In the genomic region with DNA sequence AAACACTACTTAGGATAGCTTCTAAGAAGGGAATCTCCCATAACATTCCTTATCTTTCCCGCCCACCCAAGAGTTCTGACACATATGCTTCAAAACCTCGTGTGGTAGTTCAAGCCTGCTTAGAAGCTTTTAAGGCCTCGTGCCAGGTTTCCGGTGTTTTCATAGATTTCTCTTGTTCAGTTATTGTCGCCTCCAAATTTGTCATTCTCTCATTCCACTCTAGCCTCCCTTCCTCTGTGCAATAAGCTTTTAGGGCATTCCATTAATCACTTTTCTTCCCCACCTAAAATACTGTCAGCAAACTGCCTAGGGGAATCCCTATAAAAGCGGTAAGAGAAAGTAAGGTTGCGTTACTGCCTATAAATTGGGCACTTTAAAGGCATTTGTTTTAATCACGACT, we compare ENCODE assay signal across 1 cellular context.
A peak's percentile ranks its signal among the peaks of the same experiment; 100 is the strongest.
TF ChIP-seq lines count a peak whose summit lies in the region.

No MANE protein-coding gene starts in this region.

TF ChIP-seq in K562, 482 proteins besides CTCF, POLR2A, EP300 and RAD21 (continued from another document and continues in another):
- TF ChIP-seq, protein P1, sequence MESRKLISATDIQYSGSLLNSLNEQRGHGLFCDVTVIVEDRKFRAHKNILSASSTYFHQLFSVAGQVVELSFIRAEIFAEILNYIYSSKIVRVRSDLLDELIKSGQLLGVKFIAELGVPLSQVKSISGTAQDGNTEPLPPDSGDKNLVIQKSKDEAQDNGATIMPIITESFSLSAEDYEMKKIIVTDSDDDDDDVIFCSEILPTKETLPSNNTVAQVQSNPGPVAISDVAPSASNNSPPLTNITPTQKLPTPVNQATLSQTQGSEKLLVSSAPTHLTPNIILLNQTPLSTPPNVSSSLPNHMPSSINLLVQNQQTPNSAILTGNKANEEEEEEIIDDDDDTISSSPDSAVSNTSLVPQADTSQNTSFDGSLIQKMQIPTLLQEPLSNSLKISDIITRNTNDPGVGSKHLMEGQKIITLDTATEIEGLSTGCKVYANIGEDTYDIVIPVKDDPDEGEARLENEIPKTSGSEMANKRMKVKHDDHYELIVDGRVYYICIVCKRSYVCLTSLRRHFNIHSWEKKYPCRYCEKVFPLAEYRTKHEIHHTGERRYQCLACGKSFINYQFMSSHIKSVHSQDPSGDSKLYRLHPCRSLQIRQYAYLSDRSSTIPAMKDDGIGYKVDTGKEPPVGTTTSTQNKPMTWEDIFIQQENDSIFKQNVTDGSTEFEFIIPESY (CRISPR knock-in tag; IDR thresholded peaks at IDR 0.05), result no peak
- TF ChIP-seq MCM2 (IDR thresholded peaks at IDR 0.05; ENCODE audit: low read depth) (no peak), SIX5 (IDR thresholded peaks at IDR 0.05; ENCODE audit: borderline replicate concordance in 1 of 2, insufficient read depth in 1 of 2, low read depth in 1 of 2, low read length in 2 of 2) (no peak), LCOR (CRISPR knock-in tag; IDR thresholded peaks at IDR 0.05) (no peak; the same call in 1 of the 2 replicates), MECOM (CRISPR knock-in tag; IDR thresholded peaks at IDR 0.05) (no peak), TAL1 (IDR thresholded peaks at IDR 0.05) (peak; percentile 3; the same call in 1 of the 2 replicates), PHF20 (IDR thresholded peaks at IDR 0.05; ENCODE audit: partially characterized antibody) (no peak), ZBTB1 (CRISPR knock-in tag; IDR thresholded peaks at IDR 0.05; ENCODE audit: borderline replicate concordance, low read depth) (no peak), HINFP (tag; conservative IDR thresholded peaks at IDR 0.05; ENCODE audit: low read depth) (0 out of 2 replicates have a peak, but pooled peaks have one; percentile 26), CSDE1 (IDR thresholded peaks at IDR 0.05) (no peak), SLC30A9 (CRISPR knock-in tag; IDR thresholded peaks at IDR 0.05) (no peak), TSC22D4 (tag; IDR thresholded peaks at IDR 0.05) (no peak), POLR2AphosphoS5 (IDR thresholded peaks at IDR 0.05; ENCODE audit: control insufficient read depth, insufficient read depth, low read depth, low read length) (peak; percentile 40; the same call in 1 of the 2 replicates), CBX5 (IDR thresholded peaks at IDR 0.05; ENCODE audit: borderline replicate concordance, low read depth) (no peak), EGR1 (conservative IDR thresholded peaks at IDR 0.05) (peak; percentile 64), TAF15 (IDR thresholded peaks at IDR 0.05; ENCODE audit: low read depth, low read length) (no peak), SIN3A (IDR thresholded peaks at IDR 0.05; ENCODE audit: borderline replicate concordance in 2 of 2, control insufficient read depth in 1 of 2, low read depth in 2 of 2, low read length in 2 of 2) (peak in 1 of 2 experiments; percentile 44; a peak in 1 of 4 replicates), MLLT1 (IDR thresholded peaks at IDR 0.05) (no peak), SP1 (CRISPR knock-in tag; IDR thresholded peaks at IDR 0.05) (no peak), GABPB2 (CRISPR knock-in tag; conservative IDR thresholded peaks at IDR 0.05) (no peak), ETV6 (IDR thresholded peaks at IDR 0.05; ENCODE audit: borderline replicate concordance in 1 of 2, low read depth in 2 of 2, low read length in 1 of 2) (no peak), ETV6 (CRISPR knock-in tag; IDR thresholded peaks at IDR 0.05; ENCODE audit: borderline replicate concordance) (no peak), MNT (conservative IDR thresholded peaks at IDR 0.05) (peak; percentile 19 to 36; a peak in 1 of 4 replicates), RUNX1 (IDR thresholded peaks at IDR 0.05; ENCODE audit: low read depth) (no peak), DIDO1 (tag; IDR thresholded peaks at IDR 0.05; ENCODE audit: low read depth) (no peak), PRPF4 (IDR thresholded peaks at IDR 0.05; ENCODE audit: insufficient read depth, low read depth, low read length, poor library complexity, severe bottlenecking) (no peak), LARP7 (IDR thresholded peaks at IDR 0.05) (no peak), ZNF589 (CRISPR knock-in tag; IDR thresholded peaks at IDR 0.05; ENCODE audit: low read depth) (peak; percentile 69; the same call in 1 of the 2 replicates), MYNN (IDR thresholded peaks at IDR 0.05) (no peak), MYNN (CRISPR knock-in tag; IDR thresholded peaks at IDR 0.05) (no peak), U2AF2 (optimal IDR thresholded peaks at IDR 0.05; ENCODE audit: low read depth, low read length) (no peak), ZNF444 (CRISPR knock-in tag; IDR thresholded peaks at IDR 0.05) (no peak), TRIM24 (IDR thresholded peaks at IDR 0.05) (no peak), ZNF197 (CRISPR knock-in tag; IDR thresholded peaks at IDR 0.05; ENCODE audit: low read depth) (no peak), RB1 (IDR thresholded peaks at IDR 0.05; ENCODE audit: low read depth) (no peak), SMAD1 (IDR thresholded peaks at IDR 0.05; ENCODE audit: low read depth, low read length, partially characterized antibody) (no peak), CBFA2T2 (conservative IDR thresholded peaks at IDR 0.05) (no peak), PHB2 (IDR thresholded peaks at IDR 0.05; ENCODE audit: low read depth) (0 out of 2 replicates have a peak, but pooled peaks have one; percentile 32), NR2F6 (CRISPR knock-in tag; IDR thresholded peaks at IDR 0.05) (no peak), ZNF77 (CRISPR knock-in tag; IDR thresholded peaks at IDR 0.05) (no peak; the same call in 1 of the 2 replicates), TRIM28 (IDR thresholded peaks at IDR 0.05) (no peak), TARDBP (IDR thresholded peaks at IDR 0.05) (no peak), ZNF224 (CRISPR knock-in tag; IDR thresholded peaks at IDR 0.05) (0 out of 2 replicates have a peak, but pooled peaks have one; percentile 42)
- TF ChIP-seq, protein P2, sequence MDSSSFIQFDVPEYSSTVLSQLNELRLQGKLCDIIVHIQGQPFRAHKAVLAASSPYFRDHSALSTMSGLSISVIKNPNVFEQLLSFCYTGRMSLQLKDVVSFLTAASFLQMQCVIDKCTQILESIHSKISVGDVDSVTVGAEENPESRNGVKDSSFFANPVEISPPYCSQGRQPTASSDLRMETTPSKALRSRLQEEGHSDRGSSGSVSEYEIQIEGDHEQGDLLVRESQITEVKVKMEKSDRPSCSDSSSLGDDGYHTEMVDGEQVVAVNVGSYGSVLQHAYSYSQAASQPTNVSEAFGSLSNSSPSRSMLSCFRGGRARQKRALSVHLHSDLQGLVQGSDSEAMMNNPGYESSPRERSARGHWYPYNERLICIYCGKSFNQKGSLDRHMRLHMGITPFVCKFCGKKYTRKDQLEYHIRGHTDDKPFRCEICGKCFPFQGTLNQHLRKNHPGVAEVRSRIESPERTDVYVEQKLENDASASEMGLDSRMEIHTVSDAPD (CRISPR knock-in tag; IDR thresholded peaks at IDR 0.05), result no peak
- TF ChIP-seq, protein P3, sequence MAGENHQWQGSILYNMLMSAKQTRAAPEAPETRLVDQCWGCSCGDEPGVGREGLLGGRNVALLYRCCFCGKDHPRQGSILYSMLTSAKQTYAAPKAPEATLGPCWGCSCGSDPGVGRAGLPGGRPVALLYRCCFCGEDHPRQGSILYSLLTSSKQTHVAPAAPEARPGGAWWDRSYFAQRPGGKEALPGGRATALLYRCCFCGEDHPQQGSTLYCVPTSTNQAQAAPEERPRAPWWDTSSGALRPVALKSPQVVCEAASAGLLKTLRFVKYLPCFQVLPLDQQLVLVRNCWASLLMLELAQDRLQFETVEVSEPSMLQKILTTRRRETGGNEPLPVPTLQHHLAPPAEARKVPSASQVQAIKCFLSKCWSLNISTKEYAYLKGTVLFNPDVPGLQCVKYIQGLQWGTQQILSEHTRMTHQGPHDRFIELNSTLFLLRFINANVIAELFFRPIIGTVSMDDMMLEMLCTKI (IDR thresholded peaks at IDR 0.05; ENCODE audit: partially characterized antibody), result no peak
- TF ChIP-seq, protein P4, sequence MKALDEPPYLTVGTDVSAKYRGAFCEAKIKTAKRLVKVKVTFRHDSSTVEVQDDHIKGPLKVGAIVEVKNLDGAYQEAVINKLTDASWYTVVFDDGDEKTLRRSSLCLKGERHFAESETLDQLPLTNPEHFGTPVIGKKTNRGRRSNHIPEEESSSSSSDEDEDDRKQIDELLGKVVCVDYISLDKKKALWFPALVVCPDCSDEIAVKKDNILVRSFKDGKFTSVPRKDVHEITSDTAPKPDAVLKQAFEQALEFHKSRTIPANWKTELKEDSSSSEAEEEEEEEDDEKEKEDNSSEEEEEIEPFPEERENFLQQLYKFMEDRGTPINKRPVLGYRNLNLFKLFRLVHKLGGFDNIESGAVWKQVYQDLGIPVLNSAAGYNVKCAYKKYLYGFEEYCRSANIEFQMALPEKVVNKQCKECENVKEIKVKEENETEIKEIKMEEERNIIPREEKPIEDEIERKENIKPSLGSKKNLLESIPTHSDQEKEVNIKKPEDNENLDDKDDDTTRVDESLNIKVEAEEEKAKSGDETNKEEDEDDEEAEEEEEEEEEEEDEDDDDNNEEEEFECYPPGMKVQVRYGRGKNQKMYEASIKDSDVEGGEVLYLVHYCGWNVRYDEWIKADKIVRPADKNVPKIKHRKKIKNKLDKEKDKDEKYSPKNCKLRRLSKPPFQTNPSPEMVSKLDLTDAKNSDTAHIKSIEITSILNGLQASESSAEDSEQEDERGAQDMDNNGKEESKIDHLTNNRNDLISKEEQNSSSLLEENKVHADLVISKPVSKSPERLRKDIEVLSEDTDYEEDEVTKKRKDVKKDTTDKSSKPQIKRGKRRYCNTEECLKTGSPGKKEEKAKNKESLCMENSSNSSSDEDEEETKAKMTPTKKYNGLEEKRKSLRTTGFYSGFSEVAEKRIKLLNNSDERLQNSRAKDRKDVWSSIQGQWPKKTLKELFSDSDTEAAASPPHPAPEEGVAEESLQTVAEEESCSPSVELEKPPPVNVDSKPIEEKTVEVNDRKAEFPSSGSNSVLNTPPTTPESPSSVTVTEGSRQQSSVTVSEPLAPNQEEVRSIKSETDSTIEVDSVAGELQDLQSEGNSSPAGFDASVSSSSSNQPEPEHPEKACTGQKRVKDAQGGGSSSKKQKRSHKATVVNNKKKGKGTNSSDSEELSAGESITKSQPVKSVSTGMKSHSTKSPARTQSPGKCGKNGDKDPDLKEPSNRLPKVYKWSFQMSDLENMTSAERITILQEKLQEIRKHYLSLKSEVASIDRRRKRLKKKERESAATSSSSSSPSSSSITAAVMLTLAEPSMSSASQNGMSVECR (CRISPR knock-in tag; IDR thresholded peaks at IDR 0.05), result peak; percentile 46; the same call in 1 of the 2 replicates
- TF ChIP-seq, protein P5, sequence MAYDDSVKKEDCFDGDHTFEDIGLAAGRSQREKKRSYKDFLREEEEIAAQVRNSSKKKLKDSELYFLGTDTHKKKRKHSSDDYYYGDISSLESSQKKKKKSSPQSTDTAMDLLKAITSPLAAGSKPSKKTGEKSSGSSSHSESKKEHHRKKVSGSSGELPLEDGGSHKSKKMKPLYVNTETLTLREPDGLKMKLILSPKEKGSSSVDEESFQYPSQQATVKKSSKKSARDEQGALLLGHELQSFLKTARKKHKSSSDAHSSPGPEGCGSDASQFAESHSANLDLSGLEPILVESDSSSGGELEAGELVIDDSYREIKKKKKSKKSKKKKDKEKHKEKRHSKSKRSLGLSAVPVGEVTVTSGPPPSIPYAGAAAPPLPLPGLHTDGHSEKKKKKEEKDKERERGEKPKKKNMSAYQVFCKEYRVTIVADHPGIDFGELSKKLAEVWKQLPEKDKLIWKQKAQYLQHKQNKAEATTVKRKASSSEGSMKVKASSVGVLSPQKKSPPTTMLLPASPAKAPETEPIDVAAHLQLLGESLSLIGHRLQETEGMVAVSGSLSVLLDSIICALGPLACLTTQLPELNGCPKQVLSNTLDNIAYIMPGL (CRISPR knock-in tag; IDR thresholded peaks at IDR 0.05), result 0 out of 2 replicates have a peak, but pooled peaks have one; percentile 58
- TF ChIP-seq, protein P6, sequence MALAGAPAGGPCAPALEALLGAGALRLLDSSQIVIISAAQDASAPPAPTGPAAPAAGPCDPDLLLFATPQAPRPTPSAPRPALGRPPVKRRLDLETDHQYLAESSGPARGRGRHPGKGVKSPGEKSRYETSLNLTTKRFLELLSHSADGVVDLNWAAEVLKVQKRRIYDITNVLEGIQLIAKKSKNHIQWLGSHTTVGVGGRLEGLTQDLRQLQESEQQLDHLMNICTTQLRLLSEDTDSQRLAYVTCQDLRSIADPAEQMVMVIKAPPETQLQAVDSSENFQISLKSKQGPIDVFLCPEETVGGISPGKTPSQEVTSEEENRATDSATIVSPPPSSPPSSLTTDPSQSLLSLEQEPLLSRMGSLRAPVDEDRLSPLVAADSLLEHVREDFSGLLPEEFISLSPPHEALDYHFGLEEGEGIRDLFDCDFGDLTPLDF (CRISPR knock-in tag; IDR thresholded peaks at IDR 0.05), result no peak
